ENCODE assay signal across 9 cellular contexts in genomic region chr5:150516011-150516410, GRCh38. TPM values are rescaled to one million over a fixed set of nuclear protein-coding genes. Genes with fewer than 3 reads are reported as not detected.
A peak's percentile ranks its signal among the peaks of the same experiment; 100 is the strongest.
DNase-seq lines count a peak whose midpoint lies in the region; ATAC-seq, FAIRE-seq and TF ChIP-seq lines count a peak whose summit lies in the region.
"Had no signal": no experiment of that assay in that cellular context is flagged by ENCODE, and none has a peak within 500 bp of the region (broad histone marks: within the 10 kb centered on the region; RNA-seq: fewer than 3 reads in every experiment).

No MANE protein-coding gene starts in this region.

- H3K4me3 ChIP-seq in H1 (ENCODE audit: extremely low read depth in 1 of 4, insufficient read depth in 2 of 4, low read depth in 3 of 4, low read length in 4 of 4) (no peak overlapping the region), mesodermal cell (ENCODE audit: extremely low read depth, insufficient read depth, low read length, poor library complexity, severe bottlenecking) (no peak overlapping the region)

- no peak overlapping the region for H4K91ac ChIP-seq in H1 (replicated peaks; ENCODE audit: insufficient read length, low read length)

- H3K79me1 ChIP-seq in H1 (ENCODE audit: low read depth, low read length) = peaks cover 29% of the 10 kb centered on the region

- H2BK15ac ChIP-seq in H1 (ENCODE audit: low read length) = no peak overlapping the region

- H3K27ac ChIP-seq in H1 (ENCODE audit: low read depth, low read length) = no peak overlapping the region
- peak overlapping the region; percentile 68 for H3K27ac ChIP-seq in mesodermal cell (ENCODE audit: low read depth, low read length, severe bottlenecking)

- peaks cover 9 to 15% (median 13%) of the 10 kb centered on the region in 4 experiments for H3K4me1 ChIP-seq in H1 (replicated peaks in 1 of 4; ENCODE audit: control insufficient read depth in 3 of 4, insufficient read depth in 4 of 4, low read length in 3 of 4)
- peaks cover 39% of the 10 kb centered on the region for H3K4me1 ChIP-seq in mesodermal cell (ENCODE audit: control insufficient read depth, insufficient read depth, low read length, poor library complexity, severe bottlenecking)

- H3K14ac ChIP-seq in H1 (ENCODE audit: insufficient read length) = no peak overlapping the region

- no peak overlapping the region for H4K8ac ChIP-seq in H1 (ENCODE audit: extremely low read depth, insufficient read depth, low read length)

- H3K56ac ChIP-seq in H1 (replicated peaks; ENCODE audit: insufficient read length, low read depth, low read length) = no peak overlapping the region

- H3K4me1 Mint-ChIP-seq in activated naive CD8-positive, alpha-beta T cell treated with anti-CD3 and anti-CD28 coated beads, Interleukin-2, amount 50 U/mL, for 24 hours = no peaks in the 10 kb centered on the region

- no peak overlapping the region for H4K5ac ChIP-seq in H1 (ENCODE audit: insufficient read length, low read depth, low read length)

- H3K9me3 Mint-ChIP-seq in activated naive CD8-positive, alpha-beta T cell treated with anti-CD3 and anti-CD28 coated beads, Interleukin-2, amount 50 U/mL, for 24 hours = no peaks in the 10 kb centered on the region

- H2BK20ac ChIP-seq in H1 (ENCODE audit: low read length) = no peak overlapping the region

- H3K27ac Mint-ChIP-seq in activated naive CD8-positive, alpha-beta T cell treated with anti-CD3 and anti-CD28 coated beads, Interleukin-2, amount 50 U/mL, for 24 hours = no peak overlapping the region

- no peak for TF ChIP-seq RAD21 in H1 (IDR thresholded peaks at IDR 0.05 in 1 of 2, conservative IDR thresholded peaks at IDR 0.05 in 1 of 2; ENCODE audit: low read depth in 2 of 2, low read length in 2 of 2)

- H2BK120ac ChIP-seq in H1 (replicated peaks; ENCODE audit: low read depth, low read length) = no peak overlapping the region

- no peak overlapping the region for H3K18ac ChIP-seq in H1 (ENCODE audit: extremely low read depth, low read length)

- peaks cover 4 to 87% of the 10 kb centered on the region in 2 experiments; a peak in 3 of 4 replicates for H3K79me2 ChIP-seq in H1 (ENCODE audit: control insufficient read depth in 1 of 2, insufficient read depth in 2 of 2, low read length in 2 of 2)

- no peaks in the 10 kb centered on the region; the same call in 1 of the 2 replicates for H3K23me2 ChIP-seq in H1 (ENCODE audit: low read depth, low read length)

- no peak for FAIRE-seq in H1 (lab: Jason Lieb, UNC)
- no peak for FAIRE-seq in urothelium cell line (lab: Jason Lieb, UNC)

- ATAC-seq in activated naive CD8-positive, alpha-beta T cell treated with anti-CD3 and anti-CD28 coated beads, Interleukin-2, amount 50 U/mL, for 24 hours = no peak
- no peak for ATAC-seq in GM21447 (IDR thresholded peaks at IDR 0.05; ENCODE audit: unreplicated experiment)

- H3K27me3 Mint-ChIP-seq in activated naive CD8-positive, alpha-beta T cell treated with anti-CD3 and anti-CD28 coated beads, Interleukin-2, amount 50 U/mL, for 24 hours = no peaks in the 10 kb centered on the region

- 77% methylated on average over 5 of the region's 5 CpGs; no CpG with 5 or more reads in 1 of the 2 experiments for WGBS in H1 (ENCODE audit: extremely low coverage in 1 of 2, insufficient coverage in 1 of 2, insufficient read length in 1 of 2, insufficient replicate concordance in 2 of 2, low coverage in 1 of 2, low lambda C conversion rate in 2 of 2, missing lambda C conversion rate in 1 of 2), 2 experiments
- WGBS in mesodermal cell (ENCODE audit: insufficient coverage in 2 of 2), 2 experiments = 60% methylated on average over 2 to 4 of the region's 5 CpGs

- H2AFZ ChIP-seq in H1 (ENCODE audit: low read length) = no peak overlapping the region

- POLR2A ChIA-PET in H1 (lab: Charles Lee; ENCODE audit: partially characterized antibody) = interaction anchor here (0.6 to 2.7 kb wide), 4 partner anchors 11 to 127 kb away, joined by 3 to 9 read pairs (median 6); no protein-coding TSS in a partner anchor

- H2BK5ac ChIP-seq in H1 (ENCODE audit: low read depth, low read length) = no peak overlapping the region; the same call in 1 of the 2 replicates

- TF ChIP-seq POLR2A in H1 (IDR thresholded peaks at IDR 0.05; ENCODE audit: control extremely low read depth in 1 of 2, low read depth in 2 of 2, low read length in 2 of 2) = no peak

- peak overlapping the region; percentile 47; the same call in 1 of the 2 replicates for H2AK5ac ChIP-seq in H1 (ENCODE audit: low read depth, low read length)

- H3K36me3 ChIP-seq in H1 (ENCODE audit: control insufficient read depth in 2 of 4, insufficient read depth in 4 of 4, low read length in 3 of 4) (peaks cover 0 to under 1% (median 0%) of the 10 kb centered on the region in 4 experiments; a peak in 1 of 8 replicates), mesodermal cell (ENCODE audit: control insufficient read depth, insufficient read depth, low read length) (peaks cover 29% of the 10 kb centered on the region)

- H3K23ac ChIP-seq in H1 (ENCODE audit: insufficient read length) = no peak overlapping the region

- no peaks in the 10 kb centered on the region for H3K9me3 ChIP-seq in H1 (ENCODE audit: insufficient read depth in 2 of 2, low read depth in 1 of 2, low read length in 1 of 2)
- H3K9me3 ChIP-seq in mesodermal cell (ENCODE audit: control insufficient read depth, low read length) = no peaks in the 10 kb centered on the region

- no peak for TF ChIP-seq CTCF in H1 (IDR thresholded peaks at IDR 0.05; ENCODE audit: control extremely low read depth in 1 of 3, insufficient read depth in 1 of 3, low read depth in 1 of 3, low read length in 3 of 3)

- CTCF ChIA-PET in H1 (lab: Charles Lee; ENCODE audit: partially characterized antibody) = interaction anchor here (0.7 to 32.0 kb wide), 8 partner anchors 13 to 314 kb away, joined by 3 to 571 read pairs (median 6); partner anchors contain the start of genes NDST1 and RPS14

- DNase-seq in NCI-H524 (lab: John Stamatoyannopoulos, UW) (peak; percentile 29 to 73), NCI-H524 treated with DMSO at 0.1 percent for 48 hours (lab: John Stamatoyannopoulos, UW) (no peak), H1 (ENCODE audit: low read depth in 1 of 2, low spot score in 2 of 2) (no peak), urothelium cell line (ENCODE audit: low spot score) (peak; percentile 31), NCI-H2196 (lab: John Stamatoyannopoulos, UW; ENCODE audit: unreplicated experiment) (no peak)
- no peak for DNase-seq in activated naive CD8-positive, alpha-beta T cell treated with anti-CD3 and anti-CD28 coated beads, Interleukin-2, amount 50 U/mL, for 24 hours
- DNase-seq: stimulated activated CD4-positive, alpha-beta T cell treated with anti-CD3 and anti-CD28 coated beads, Interleukin-2, amount 100 ng/mL, for 24 hours had no signal

- TF ChIP-seq EP300 in H1 (IDR thresholded peaks at IDR 0.05; ENCODE audit: borderline replicate concordance in 1 of 2, low read depth in 2 of 2, low read length in 2 of 2) = no peak

- H3K9ac ChIP-seq in H1 (replicated peaks in 1 of 4; ENCODE audit: extremely low read depth in 1 of 4, low read depth in 3 of 4, low read length in 3 of 4) = no peak overlapping the region

- H3K4ac ChIP-seq in H1 (replicated peaks; ENCODE audit: insufficient read length, low read depth, low read length) = no peak overlapping the region

- H3K4me3 Mint-ChIP-seq in activated naive CD8-positive, alpha-beta T cell treated with anti-CD3 and anti-CD28 coated beads, Interleukin-2, amount 50 U/mL, for 24 hours = no peak overlapping the region

- no peaks in the 10 kb centered on the region for H3K27me3 ChIP-seq in H1 (replicated peaks in 1 of 4; ENCODE audit: control insufficient read depth in 3 of 4, extremely low read depth in 1 of 4, insufficient read depth in 3 of 4, low read length in 3 of 4)

- peaks cover 22 to 36% of the 10 kb centered on the region in 2 experiments for H4K20me1 ChIP-seq in H1 (replicated peaks in 1 of 2; ENCODE audit: control insufficient read depth in 1 of 2, insufficient read depth in 2 of 2, low read length in 2 of 2)

- no peaks in the 10 kb centered on the region for H3K36me3 Mint-ChIP-seq in activated naive CD8-positive, alpha-beta T cell treated with anti-CD3 and anti-CD28 coated beads, Interleukin-2, amount 50 U/mL, for 24 hours (ENCODE audit: low read depth)

- H3K4me2 ChIP-seq in H1 (ENCODE audit: insufficient read depth in 1 of 2, low read depth in 2 of 2, low read length in 2 of 2) = no peak overlapping the region

- H2BK12ac ChIP-seq in H1 (ENCODE audit: low read depth, low read length) = no peak overlapping the region

TF ChIP-seq in H1, 55 proteins besides CTCF, POLR2A, EP300 and RAD21 (continues in another document):
- TF ChIP-seq NANOG (IDR thresholded peaks at IDR 0.05; ENCODE audit: insufficient read depth, low read depth, low read length, poor library complexity, severe bottlenecking) (no peak), SIRT6 (IDR thresholded peaks at IDR 0.05; ENCODE audit: low read length) (no peak), HDAC2 (IDR thresholded peaks at IDR 0.05; ENCODE audit: borderline replicate concordance in 1 of 2, low read depth in 2 of 2, low read length in 2 of 2) (no peak), CEBPB (IDR thresholded peaks at IDR 0.05; ENCODE audit: low read depth, low read length) (no peak), ZNF274 (IDR thresholded peaks at IDR 0.05; ENCODE audit: borderline replicate concordance, extremely low read depth, low read length) (no peak), TAF1 (IDR thresholded peaks at IDR 0.05; ENCODE audit: low read depth, low read length) (no peak), POLR2AphosphoS5 (IDR thresholded peaks at IDR 0.05; ENCODE audit: low read depth, low read length) (no peak), SUZ12 (IDR thresholded peaks at IDR 0.05; ENCODE audit: low read length) (no peak), SRF (IDR thresholded peaks at IDR 0.05; ENCODE audit: low read depth, low read length) (no peak)

RNA-seq across cellular contexts. Expression of gene NDST1, which starts 8.1 kb away (rescaled TPM):
- 70.1 and 72.0 TPM in 2 replicates for total RNA-seq in H1 (2021; fragmentation: NEBNext Ultra II Directional; extraction: Animal tissue kit (Norgen Biotek cat#: 25700))
- polyA plus RNA-seq in H1 (2011; rRNA removed) = 27.0 and 37.7 TPM in 2 replicates
- 21.2 TPM for polyA plus RNA-seq in H1 (2011; cell fraction: cytosol; rRNA removed)
- polyA plus RNA-seq in H1 (2011; cell fraction: nucleus; rRNA removed) = 50.8 TPM
- polyA plus RNA-seq in H1 (2012, experiment 1 of 2) = 28.7 to 34.5 TPM (median 31.7 TPM) in 4 replicates
- polyA plus RNA-seq in H1 (2012, experiment 2 of 2) = 30.3 TPM
- 30.1 TPM for polyA plus RNA-seq in H1 (2013, experiment 1 of 2)
- polyA plus RNA-seq in H1 (2013, experiment 2 of 2) = 32.9 TPM
- polyA minus RNA-seq in H1 (2011; rRNA and poly(A)+ RNA removed) = 41.4 and 47.8 TPM in 2 replicates
- 32.1 TPM for polyA minus RNA-seq in H1 (2011; cell fraction: cytosol; rRNA and poly(A)+ RNA removed)
- polyA minus RNA-seq in H1 (2011; cell fraction: nucleus; rRNA and poly(A)+ RNA removed) = 37.9 TPM
- 42.0 TPM for polyA plus RNA-seq in mesodermal cell (2013, experiment 1 of 2)
- polyA plus RNA-seq in mesodermal cell (2013, experiment 2 of 2) = 35.8 TPM

Comparison
In these comparisons a context has a peak if more than half of its experiments do, and no peak if none do; other contexts are left out.
1. DNase-seq: peak in NCI-H524 (2 of 2) and urothelium cell line (single experiment); none in NCI-H524 treated with DMSO at 0.1 percent for 48 hours (single experiment), H1 (0 of 2), activated naive CD8-positive, alpha-beta T cell treated with anti-CD3 and anti-CD28 coated beads, Interleukin-2, amount 50 U/mL, for 24 hours (single experiment) and NCI-H2196 (single experiment).